25 cellular contexts compared by ENCODE assay signal in the genomic region with DNA sequence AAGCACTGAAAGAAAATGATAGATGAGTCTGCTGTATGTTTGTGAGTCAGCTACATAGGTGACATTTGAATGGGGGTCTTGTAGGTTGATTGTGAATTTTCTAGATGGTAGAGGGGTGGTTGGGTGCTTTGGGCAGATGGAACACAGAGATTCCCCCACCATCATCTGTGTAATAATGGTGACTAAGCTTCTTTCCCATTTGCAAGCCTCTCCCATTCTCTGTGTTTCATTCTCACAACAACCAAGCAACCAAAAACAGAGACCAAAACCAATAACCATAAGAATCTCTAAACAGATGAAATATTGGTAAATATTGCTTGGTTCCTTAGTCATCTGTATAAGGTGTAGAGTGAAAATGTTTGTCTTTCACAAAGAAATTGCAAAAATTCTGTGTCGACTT. TPM values are rescaled to one million over a fixed set of nuclear protein-coding genes. Genes with fewer than 3 reads are reported as not detected.
DNase-seq lines count a peak whose midpoint lies in the region; ATAC-seq and TF ChIP-seq lines count a peak whose summit lies in the region.
"Had no signal": no experiment of that assay in that cellular context is flagged by ENCODE, and none has a peak within 500 bp of the region (broad histone marks: within the 10 kb centered on the region; RNA-seq: fewer than 3 reads in every experiment).

No MANE protein-coding gene starts in this region.

- H3K27me3 Mint-ChIP-seq in IgD-negative memory B cell (no peaks in the 10 kb centered on the region), progenitor cell of endocrine pancreas (no peaks in the 10 kb centered on the region)

- H3K4me3 Mint-ChIP-seq in IgD-negative memory B cell (peak overlapping the region in 2 of 4 donors; percentile 10 to 53), progenitor cell of endocrine pancreas (ENCODE audit: low read depth) (no peak overlapping the region)

- peak; percentile 42 for ATAC-seq in GM19455 (IDR thresholded peaks at IDR 0.05; ENCODE audit: unreplicated experiment)
- ATAC-seq in HG02642 (IDR thresholded peaks at IDR 0.05; ENCODE audit: poor library complexity, unreplicated experiment): peak; percentile 42
- no peak for ATAC-seq in HG03025 (IDR thresholded peaks at IDR 0.05; ENCODE audit: low FRiP score, unreplicated experiment)
- ATAC-seq in HG03097 (IDR thresholded peaks at IDR 0.05; ENCODE audit: low FRiP score, unreplicated experiment): no peak
- ATAC-seq: left lung had no signal

- H3K27ac Mint-ChIP-seq in IgD-negative memory B cell (peak overlapping the region; percentile 10 to 30 (median 24)), progenitor cell of endocrine pancreas (no peak overlapping the region)

- H3K4me1 Mint-ChIP-seq in IgD-negative memory B cell (peaks cover 58 to 65% (median 61%) of the 10 kb centered on the region in 3 donors), progenitor cell of endocrine pancreas (ENCODE audit: low read depth) (peaks cover 43% of the 10 kb centered on the region)

- H3K9me3 Mint-ChIP-seq in IgD-negative memory B cell (no peaks in the 10 kb centered on the region), progenitor cell of endocrine pancreas (ENCODE audit: low read depth) (no peaks in the 10 kb centered on the region)

- TF ChIP-seq CTCF in progenitor cell of endocrine pancreas (IDR thresholded peaks at IDR 0.05; ENCODE audit: unreplicated experiment): no peak

- no peak for DNase-seq in COLO668 (lab: John Stamatoyannopoulos, UW; ENCODE audit: unreplicated experiment)
- no peak for DNase-seq in progenitor cell of endocrine pancreas (ENCODE audit: low spot score, unreplicated experiment)
- DNase-seq: activated CD4-positive, alpha-beta T cell treated with anti-CD3 and anti-CD28 coated beads for 48 hours; activated T-cell treated with anti-CD3 and anti-CD28 coated beads, Interleukin-2, amount 50 U/mL, for 1 hour; C1 segment of cervical spinal cord; COR-L47; cortex of kidney; DMS53; effector memory CD4-positive, alpha-beta T cell; left lung; mesendoderm; NCI-H446; RPMI8226; SJCRH30; stimulated activated CD4-positive, alpha-beta T cell treated with anti-CD3 and anti-CD28 coated beads, Interleukin-4, amount 100 ng/mL, for 24 hours; SW 1271; T-helper 9 cell; transverse colon had no signal

- H3K36me3 Mint-ChIP-seq in IgD-negative memory B cell (peaks cover 3% of the 10 kb centered on the region), progenitor cell of endocrine pancreas (ENCODE audit: insufficient read depth) (no peaks in the 10 kb centered on the region)

RNA-seq across cellular contexts. Expression of gene UTS2B, which starts 17.8 kb away (rescaled TPM):
- 4.2 TPM for polyA plus RNA-seq in IgD-negative memory B cell
- total RNA-seq in progenitor cell of endocrine pancreas: 0.62 TPM in 1 of 2 replicates, not detected in the other
- total RNA-seq: cardiac muscle cell, G401, SJCRH30 had no signal

RNA-seq across cellular contexts. Expression of gene CCDC50, which starts 18.9 kb away (rescaled TPM):
- polyA plus RNA-seq in IgD-negative memory B cell: 98.9 TPM
- total RNA-seq in progenitor cell of endocrine pancreas: 65.5 and 66.3 TPM in 2 replicates

Comparison
In these comparisons a context has a peak if more than half of its experiments do, and no peak if none do; other contexts are left out.
1. ATAC-seq: peak in GM19455 (single experiment) and HG02642 (single experiment); none in HG03025 (single experiment) and HG03097 (single experiment).